27 cellular contexts compared by ENCODE assay signal in genomic region chr9:38718148-38718547, GRCh38. TPM values are rescaled to one million over a fixed set of nuclear protein-coding genes. Genes with fewer than 3 reads are reported as not detected.
A peak's percentile ranks its signal among the peaks of the same experiment; 100 is the strongest.
DNase-seq lines count a peak whose midpoint lies in the region; ATAC-seq and TF ChIP-seq lines count a peak whose summit lies in the region.
"Had no signal": no experiment of that assay in that cellular context is flagged by ENCODE, and none has a peak within 500 bp of the region (broad histone marks: within the 10 kb centered on the region; RNA-seq: fewer than 3 reads in every experiment).

No MANE protein-coding gene starts in this region.

- no peak for DNase-seq in left colon
- DNase-seq in mucosa of descending colon = peak in 1 of 3 donors; percentile 23
- no peak for DNase-seq in mammary epithelial cell
- DNase-seq in cerebellar cortex (ENCODE audit: low spot score) = no peak
- no peak for DNase-seq in esophagus muscularis mucosa (ENCODE audit: extremely low spot score)
- DNase-seq: 8988T; ACHN; BE2C; C1 segment of cervical spinal cord; CD4-positive, alpha-beta memory T cell; CD4-positive, CD25-positive, alpha-beta regulatory T cell; CD8-positive, alpha-beta memory T cell; COR-L47; DMS 273 treated with DMSO at 0.1 percent for 48 hours; DMS153; DMS53; DMS79; DND-41; EL; GDM1 had no signal

- no peaks in the 10 kb centered on the region for H3K9me3 ChIP-seq in mucosa of descending colon
- no peaks in the 10 kb centered on the region for H3K9me3 ChIP-seq in mammary epithelial cell (replicated peaks; ENCODE audit: insufficient read depth, low read length)
- no peaks in the 10 kb centered on the region for H3K9me3 ChIP-seq in esophagus muscularis mucosa
- H3K9me3 ChIP-seq: BE2C, BLaER1 had no signal

- BruUV-seq in mammary epithelial cell (replicated peaks; lab: Mats Ljungman, UMichigan) = no TSS peak

- H3K9ac ChIP-seq in mammary epithelial cell (ENCODE audit: insufficient read depth, low read length) = no peak overlapping the region
- H3K9ac ChIP-seq: BLaER1 had no signal

- in situ Hi-C loops in mammary epithelial cell (cut with MboI; ENCODE audit: low sequenced_read_pairs in 2 of 2) = loop anchor here in 1 of 2 donors (25.0 kb wide), 1 partner anchor 294 kb away; no protein-coding TSS in a partner anchor

- no peak for TF ChIP-seq POLR2A in esophagus muscularis mucosa (IDR thresholded peaks at IDR 0.05; ENCODE audit: low read depth)

- H3K4me1 ChIP-seq in mucosa of descending colon (ENCODE audit: low read depth) (peaks cover 12% of the 10 kb centered on the region), mammary epithelial cell (ENCODE audit: insufficient read depth, low read length) (no peaks in the 10 kb centered on the region), esophagus muscularis mucosa (peaks cover 0 to 5% (median 0%) of the 10 kb centered on the region in 4 donors)
- H3K4me1 ChIP-seq: BE2C had no signal

- TF ChIP-seq CTCF in mucosa of descending colon (IDR thresholded peaks at IDR 0.05) (no peak), mammary epithelial cell (conservative IDR thresholded peaks at IDR 0.05 in 1 of 2, IDR thresholded peaks at IDR 0.05 in 1 of 2; ENCODE audit: extremely low read depth in 1 of 2, insufficient read depth in 1 of 2, low read depth in 1 of 2, low read length in 2 of 2) (no peak), esophagus muscularis mucosa (IDR thresholded peaks at IDR 0.05) (no peak)

- H3K79me2 ChIP-seq in mammary epithelial cell (ENCODE audit: insufficient read depth, low read length) = no peaks in the 10 kb centered on the region

- H2AFZ ChIP-seq in mammary epithelial cell (ENCODE audit: low read depth, low read length) = no peak overlapping the region

- dilution Hi-C loops in mammary epithelial cell (cut with HindIII; ENCODE audit: low sequenced_read_pairs) = loop anchor here (10.0 kb wide), 1 partner anchor 83 kb away; no protein-coding TSS in a partner anchor

- CTCF ChIA-PET in mammary epithelial cell (lab: Charles Lee; ENCODE audit: low non-redundant PET) = no interaction called here

- intact Hi-C loops in left colon (cut with DNase I, micrococcal nuclease) = no loop called here
- intact Hi-C loops in mucosa of descending colon (cut with DNase I, micrococcal nuclease) = no loop called here
- intact Hi-C loops in mammary epithelial cell (cut with micrococcal nuclease) = no loop called here
- intact Hi-C loops in esophagus muscularis mucosa (cut with DNase I) = no loop called here

- H4K20me1 ChIP-seq in mammary epithelial cell (ENCODE audit: insufficient read depth, low read length) = no peaks in the 10 kb centered on the region
- H4K20me1 ChIP-seq: BLaER1 had no signal

- no peak for TF ChIP-seq EP300 in esophagus muscularis mucosa (IDR thresholded peaks at IDR 0.05)

- 100% methylated on average over 1 of the region's 1 CpG for WGBS in mammary epithelial cell (ENCODE audit: low coverage, missing lambda C conversion rate)
- WGBS in esophagus muscularis mucosa = 100% methylated on average over 1 of the region's 1 CpG

- no peak overlapping the region for H3K27ac ChIP-seq in mammary epithelial cell (ENCODE audit: insufficient read depth, low read depth, low read length)
- H3K27ac ChIP-seq in esophagus muscularis mucosa (replicated peaks in 1 of 4) = no peak overlapping the region
- H3K27ac ChIP-seq: BLaER1 had no signal

- H3K4me3 ChIP-seq in mucosa of descending colon (no peak overlapping the region), mammary epithelial cell (replicated peaks in 1 of 3; ENCODE audit: insufficient read depth in 1 of 3, low read depth in 2 of 3, low read length in 3 of 3) (no peak overlapping the region), esophagus muscularis mucosa (no peak overlapping the region)
- H3K4me3 ChIP-seq: BLaER1, GM12878 had no signal

- H3K36me3 ChIP-seq in mucosa of descending colon (ENCODE audit: low read depth) (no peaks in the 10 kb centered on the region), mammary epithelial cell (ENCODE audit: insufficient read depth, low read length) (no peaks in the 10 kb centered on the region), esophagus muscularis mucosa (no peaks in the 10 kb centered on the region)
- H3K36me3 ChIP-seq: BE2C, BLaER1 had no signal

- no peaks in the 10 kb centered on the region for H3K27me3 ChIP-seq in mammary epithelial cell (ENCODE audit: insufficient read depth, low read length)
- H3K27me3 ChIP-seq in esophagus muscularis mucosa = no peaks in the 10 kb centered on the region
- H3K27me3 ChIP-seq: BE2C, BLaER1 had no signal

- H3K4me2 ChIP-seq in mammary epithelial cell (ENCODE audit: insufficient read depth, low read depth, low read length) = no peak overlapping the region
- H3K4me2 ChIP-seq: BLaER1 had no signal

- peak; percentile 93 for ATAC-seq in left colon
- ATAC-seq in mucosa of descending colon = peak; percentile 77
- ATAC-seq: GM12878 had no signal

RNA-seq across cellular contexts. Expression of gene FAM240B, which starts 1.8 kb away (rescaled TPM):
- total RNA-seq in left colon (not detected), mucosa of descending colon (not detected), mammary epithelial cell (not detected), esophagus muscularis mucosa (not detected)
- not detected for polyA plus RNA-seq in mammary epithelial cell
- polyA minus RNA-seq in mammary epithelial cell = not detected
- total RNA-seq: A673; CD4-positive, alpha-beta memory T cell; CD4-positive, CD25-positive, alpha-beta regulatory T cell; CD8-positive, alpha-beta memory T cell; Daoy; G401; GM12878 had no signal
- polyA plus RNA-seq: AG04450; CD14-positive monocyte; CD4-positive, alpha-beta memory T cell; CD4-positive, CD25-positive, alpha-beta regulatory T cell; CD8-positive, alpha-beta memory T cell; GM12878 had no signal
